ENCODE assay signal across 19 cellular contexts in the genomic region with DNA sequence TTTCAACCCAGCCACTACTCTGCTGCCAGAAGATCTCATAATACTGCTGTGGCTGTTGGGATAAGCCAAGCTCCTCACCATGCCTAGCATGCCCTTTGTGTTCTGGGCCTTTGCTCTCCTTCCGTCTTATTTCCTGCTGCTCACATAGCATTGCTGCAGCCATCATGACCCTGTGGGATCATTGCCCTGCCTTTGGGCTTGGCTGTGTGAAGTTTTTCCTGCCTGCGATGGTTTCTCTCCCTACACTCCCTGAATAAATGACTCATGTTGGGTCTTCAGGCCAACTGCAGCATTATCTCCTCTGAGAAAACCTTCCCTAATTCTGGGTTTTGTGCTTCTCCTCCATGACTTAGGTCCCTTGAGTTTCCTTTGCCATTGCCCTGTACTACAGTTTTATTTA. TPM values are rescaled to one million over a fixed set of nuclear protein-coding genes. Genes with fewer than 3 reads are reported as not detected.
A peak's percentile ranks its signal among the peaks of the same experiment; 100 is the strongest.
DNase-seq lines count a peak whose midpoint lies in the region; ATAC-seq and TF ChIP-seq lines count a peak whose summit lies in the region.
"Had no signal": no experiment of that assay in that cellular context is flagged by ENCODE, and none has a peak within 500 bp of the region (broad histone marks: within the 10 kb centered on the region; RNA-seq: fewer than 3 reads in every experiment).

No MANE protein-coding gene starts in this region.

- H3K4me3 ChIP-seq in GM23248 (no peak overlapping the region), mucosa of rectum (ENCODE audit: low read length in 2 of 2) (no peak overlapping the region), prostate gland (no peak overlapping the region)
- H3K4me3 ChIP-seq: breast epithelium, suprapubic skin had no signal

- no peaks in the 10 kb centered on the region for H3K9me2 ChIP-seq in GM23248 (ENCODE audit: insufficient read depth)

- H3K36me3 ChIP-seq in GM23248 (ENCODE audit: low read depth): no peaks in the 10 kb centered on the region
- no peaks in the 10 kb centered on the region for H3K36me3 ChIP-seq in mucosa of rectum (ENCODE audit: control insufficient read depth in 2 of 2, insufficient read depth in 2 of 2, low read length in 2 of 2)
- H3K36me3 ChIP-seq in prostate gland: no peaks in the 10 kb centered on the region
- H3K36me3 ChIP-seq: BE2C, breast epithelium, suprapubic skin had no signal

- H3K9ac ChIP-seq in GM23248 (peak overlapping the region; percentile 86; the same call in 1 of the 2 replicates), mucosa of rectum (ENCODE audit: low read depth in 1 of 2, low read length in 2 of 2) (no peak overlapping the region)

- WGBS in GM23248 (ENCODE audit: low coverage in 1 of 2, low lambda C conversion rate in 2 of 2, missing lambda C conversion rate in 2 of 2), 2 experiments: 54 to 64% methylated on average over 2 of the region's 2 CpGs
- WGBS in prostate gland: 91% methylated on average over 2 of the region's 2 CpGs

- H3K27me3 ChIP-seq in GM23248 (replicated peaks; ENCODE audit: insufficient read depth): no peaks in the 10 kb centered on the region
- H3K27me3 ChIP-seq in mucosa of rectum (ENCODE audit: control insufficient read depth in 2 of 2, insufficient read depth in 2 of 2, low read length in 2 of 2): no peaks in the 10 kb centered on the region
- no peaks in the 10 kb centered on the region for H3K27me3 ChIP-seq in prostate gland (replicated peaks; ENCODE audit: insufficient read depth)
- H3K27me3 ChIP-seq: BE2C, breast epithelium, suprapubic skin had no signal

- peaks cover 22% of the 10 kb centered on the region; the same call in 1 of the 2 replicates for H3K4me1 ChIP-seq in GM23248 (ENCODE audit: insufficient read depth)
- H3K4me1 ChIP-seq in mucosa of rectum (ENCODE audit: control insufficient read depth in 2 of 2, insufficient read depth in 2 of 2, low read length in 2 of 2): peaks cover 18 to 52% of the 10 kb centered on the region in 2 donors
- H3K4me1 ChIP-seq in prostate gland (replicated peaks): no peaks in the 10 kb centered on the region
- H3K4me1 ChIP-seq: BE2C, breast epithelium had no signal

- H3K27ac ChIP-seq in GM23248: peak overlapping the region; percentile 92
- H3K27ac ChIP-seq in RWPE1: peak overlapping the region; percentile 84; the same call in 1 of the 2 replicates
- H3K27ac ChIP-seq in epithelial cell of prostate: peak overlapping the region; percentile 80
- peak overlapping the region; percentile 54 to 57 for H3K27ac ChIP-seq in mucosa of rectum (ENCODE audit: low read depth in 2 of 2, low read length in 2 of 2)
- no peak overlapping the region for H3K27ac ChIP-seq in prostate gland
- H3K27ac ChIP-seq: breast epithelium had no signal

- in situ Hi-C loops in GM23248 (cut with MboI): no loop called here

- H3K9me3 ChIP-seq in GM23248 (ENCODE audit: low read depth): no peaks in the 10 kb centered on the region
- H3K9me3 ChIP-seq in mucosa of rectum (ENCODE audit: control insufficient read depth in 2 of 2, low read length in 2 of 2): no peaks in the 10 kb centered on the region
- H3K9me3 ChIP-seq in prostate gland: no peaks in the 10 kb centered on the region
- H3K9me3 ChIP-seq: BE2C, breast epithelium, suprapubic skin had no signal

- no peak for TF ChIP-seq POLR2A in prostate gland (IDR thresholded peaks at IDR 0.05)

- peak; percentile 56 for DNase-seq in GM23248
- no peak for DNase-seq in RWPE1 (ENCODE audit: low spot score)
- DNase-seq in epithelial cell of prostate (ENCODE audit: low read depth, low spot score): no peak
- no peak for DNase-seq in NCI-H187 treated with DMSO at 0.1 percent for 48 hours (lab: John Stamatoyannopoulos, UW)
- DNase-seq in prostate gland (ENCODE audit: low spot score): no peak
- no peak for DNase-seq in amygdala (lab: John Stamatoyannopoulos, UW)
- DNase-seq: activated CD4-positive, alpha-beta T cell treated with anti-CD3 and anti-CD28 coated beads, Interleukin-2, amount 10 ng/mL, durations not matched to agents 7 days and 5 days; activated T-cell treated with anti-CD3 and anti-CD28 coated beads for 4 hours; BE2C; GDM1; hypothalamus; Karpas-422; kidney; NCI-H1417; NCI-H2227 treated with DMSO at 0.1 percent for 48 hours had no signal

- H4K20me1 ChIP-seq in GM23248 (ENCODE audit: insufficient read depth): no peaks in the 10 kb centered on the region

- no peak overlapping the region for H2AFZ ChIP-seq in GM23248

- no peak for ATAC-seq in GM19023 (IDR thresholded peaks at IDR 0.05; ENCODE audit: unreplicated experiment)

- CTCF ChIA-PET in RWPE1 (lab: Yijun Ruan, JAX): interaction anchor here (2.6 kb wide), 1 partner anchor 15 kb away, joined by 13 read pairs; no protein-coding TSS in a partner anchor

- intact Hi-C loops in prostate gland (cut with DNase I): no loop called here

- POLR2A ChIA-PET in RWPE1 (lab: Yijun Ruan, JAX; ENCODE audit: low non-redundant PET): no interaction called here

- H3K4me2 ChIP-seq in GM23248 (ENCODE audit: unreplicated experiment): no peak overlapping the region

- no peak for TF ChIP-seq CTCF in RWPE1 (conservative IDR thresholded peaks at IDR 0.05; ENCODE audit: low read depth)
- TF ChIP-seq CTCF in prostate gland (IDR thresholded peaks at IDR 0.05): no peak

- H3F3A ChIP-seq in GM23248 (ENCODE audit: insufficient read depth): peaks cover 6% of the 10 kb centered on the region; the same call in 1 of the 2 replicates

- no peaks in the 10 kb centered on the region for H3K79me2 ChIP-seq in GM23248 (ENCODE audit: insufficient read depth)

RNA-seq across cellular contexts. Expression of a gene that starts 20.8 kb away (rescaled TPM):
- total RNA-seq in GM23248 (2014; rRNA removed; shearing (Covaris generic)): 138 and 183 TPM in 2 replicates
- polyA plus RNA-seq in GM23248 (2016; fragmentation: Nextera tagmentation; extraction: Ambion mirVana): 111 and 112 TPM in 2 replicates
- 100 to 1,000 TPM; 132 to 137 TPM for total RNA-seq in prostate gland

Comparison
In these comparisons a context has a peak if more than half of its experiments do, and no peak if none do; other contexts are left out.
1. H3K27ac ChIP-seq: peak in GM23248 (single experiment), RWPE1 (single experiment), epithelial cell of prostate (single experiment) and mucosa of rectum (2 of 2); none in prostate gland (0 of 2).